10 cellular contexts compared by ENCODE assay signal in genomic region chr19:44869728-44870470, GRCh38. TPM values are rescaled to one million over a fixed set of nuclear protein-coding genes. Genes with fewer than 3 reads are reported as not detected.
DNase-seq lines count a peak whose midpoint lies in the region; ATAC-seq, FAIRE-seq and TF ChIP-seq lines count a peak whose summit lies in the region.
"Had no signal": no experiment of that assay in that cellular context is flagged by ENCODE, and none has a peak within 500 bp of the region (broad histone marks: within the 10 kb centered on the region; RNA-seq: fewer than 3 reads in every experiment).

No MANE protein-coding gene starts in this region.

- CTCF ChIA-PET in HepG2 (lab: Yijun Ruan, JAX; ENCODE audit: low intra/inter-chr PET ratio, low total read pairs), result no interaction called here

- H3K79me2 ChIP-seq in HepG2 (ENCODE audit: insufficient read depth, low read length), result no peaks in the 10 kb centered on the region

- DNase-seq in MG63 (peak; percentile 32), astrocyte of the spinal cord (ENCODE audit: low read depth, low spot score) (peak; percentile 93), HepG2 (ENCODE audit: low spot score) (no peak), NCI-H1092 treated with DMSO at 0.1 percent for 48 hours (lab: John Stamatoyannopoulos, UW) (no peak), posterior cingulate gyrus (no peak), NCI-H1092 (lab: John Stamatoyannopoulos, UW) (no peak)
- DNase-seq: activated CD4-positive, alpha-beta T cell treated with anti-CD3 and anti-CD28 coated beads for 36 hours; naive B cell had no signal

- FAIRE-seq in HepG2 (lab: Jason Lieb, UNC), result peak; percentile 21

- H3K9me3 ChIP-seq in MG63 (no peaks in the 10 kb centered on the region), HepG2 (ENCODE audit: low read length) (no peaks in the 10 kb centered on the region), subcutaneous abdominal adipose tissue (ENCODE audit: control insufficient read depth in 5 of 5, low read length in 5 of 5) (no peaks in the 10 kb centered on the region)

- peaks cover 31% of the 10 kb centered on the region for H3K36me3 ChIP-seq in MG63
- H3K36me3 ChIP-seq in HepG2 (replicated peaks in 1 of 2; ENCODE audit: control insufficient read depth in 1 of 2, insufficient read depth in 2 of 2, low read length in 2 of 2), result peaks cover 28 to 56% of the 10 kb centered on the region in 2 experiments
- H3K36me3 ChIP-seq in subcutaneous abdominal adipose tissue (ENCODE audit: control insufficient read depth in 5 of 5, insufficient read depth in 5 of 5, low read length in 5 of 5), result peaks cover 3 to 59% (median 47%) of the 10 kb centered on the region in 5 donors

- H3K4me2 ChIP-seq in HepG2 (ENCODE audit: low read depth, low read length), result peak overlapping the region; percentile 53

- H3K4me3 ChIP-seq in MG63 (no peak overlapping the region), astrocyte of the spinal cord (ENCODE audit: low read depth, low read length) (no peak overlapping the region), HepG2 (replicated peaks in 1 of 3; ENCODE audit: insufficient read depth in 1 of 3, low read depth in 2 of 3, low read length in 3 of 3) (no peak overlapping the region; a peak in 1 of 6 replicates), subcutaneous abdominal adipose tissue (ENCODE audit: low read depth in 1 of 5, low read length in 5 of 5) (no peak overlapping the region)

- TF ChIP-seq RAD21 in HepG2 (CRISPR knock-in tag; IDR thresholded peaks at IDR 0.05), result no peak

- ATAC-seq in HepG2 (peak; percentile 13; the same call in 1 of the 3 replicates), GM19035 (IDR thresholded peaks at IDR 0.05; ENCODE audit: unreplicated experiment) (no peak)
- ATAC-seq: activated CD4-positive, alpha-beta T cell treated with anti-CD3 and anti-CD28 coated beads for 36 hours had no signal

- intact Hi-C loops in HepG2 (cut with micrococcal nuclease; ENCODE audit: unreplicated experiment) (no loop called here), posterior cingulate gyrus (cut with DNase I) (no loop called here)

- WGBS in HepG2 (ENCODE audit: low lambda C conversion rate), result 84% methylated on average over 13 of the region's 13 CpGs

- no peaks in the 10 kb centered on the region for H4K20me1 ChIP-seq in HepG2 (ENCODE audit: insufficient read depth, low read length)

- TF ChIP-seq EP300 in HepG2 (IDR thresholded peaks at IDR 0.05; ENCODE audit: low read depth in 2 of 2, low read length in 2 of 2) (no peak), HepG2 (CRISPR knock-in tag; IDR thresholded peaks at IDR 0.05; ENCODE audit: borderline replicate concordance) (no peak)

- H3K9ac ChIP-seq in HepG2 (ENCODE audit: insufficient read depth, low read depth, low read length), result no peak overlapping the region
- peak overlapping the region in 3 of 5 donors; percentile 19 to 48 (median 34) for H3K9ac ChIP-seq in subcutaneous abdominal adipose tissue (ENCODE audit: low read length in 5 of 5)

- in situ Hi-C loops in astrocyte of the spinal cord (cut with HindIII; ENCODE audit: low sequenced_read_pairs) (no loop called here), HepG2 (cut with HindIII; ENCODE audit: extremely low pct_ligation_motif_present, low pct_unique_long_range_greater_than_20kb) (no loop called here)

- TF ChIP-seq CTCF in astrocyte of the spinal cord (IDR thresholded peaks at IDR 0.05; ENCODE audit: low read depth, low read length) (no peak), HepG2 (CRISPR knock-in tag; IDR thresholded peaks at IDR 0.05) (no peak)

- POLR2A ChIA-PET in HepG2 (lab: Yijun Ruan, JAX), result interaction anchor here (0.9 to 4.5 kb wide), 6 partner anchors 12 to 56 kb away, joined by 3 to 36 read pairs (median 4); partner anchors contain the start of genes APOE and TOMM40

- H3K27ac ChIP-seq in HepG2 (ENCODE audit: extremely low read length, insufficient read depth, low read length) (peak overlapping the region; percentile 64), subcutaneous abdominal adipose tissue (ENCODE audit: low read depth, low read length) (peak overlapping the region; percentile 76)

- H3K27me3 ChIP-seq in MG63 (no peaks in the 10 kb centered on the region), HepG2 (ENCODE audit: control insufficient read depth in 1 of 2, insufficient read depth in 2 of 2, low read length in 2 of 2) (no peaks in the 10 kb centered on the region), subcutaneous abdominal adipose tissue (ENCODE audit: control insufficient read depth in 5 of 5, insufficient read depth in 4 of 5, low read length in 5 of 5) (no peaks in the 10 kb centered on the region)

- TF ChIP-seq POLR2A in HepG2 (IDR thresholded peaks at IDR 0.05; ENCODE audit: insufficient read depth in 1 of 2, low read depth in 2 of 2, low read length in 2 of 2), result no peak

- H3K4me1 ChIP-seq in HepG2 (ENCODE audit: insufficient read depth, low read length), result peaks cover 59% of the 10 kb centered on the region
- H3K4me1 ChIP-seq in subcutaneous abdominal adipose tissue (ENCODE audit: control insufficient read depth in 5 of 5, insufficient read depth in 5 of 5, low read length in 5 of 5), result peaks cover 2 to 58% (median 16%) of the 10 kb centered on the region in 5 donors

- no TSS peak for BruUV-seq in HepG2 (replicated peaks; lab: Mats Ljungman, UMichigan)

- H2AFZ ChIP-seq in HepG2 (ENCODE audit: low read length), result no peak overlapping the region

RNA-seq across cellular contexts. Expression of gene TOMM40, which starts 21.2 kb away (rescaled TPM):
- total RNA-seq in MG63 (2014; rRNA removed; shearing (Covaris generic); ENCODE audit: low replicate concordance), result 265 and 461 TPM in 2 replicates
- total RNA-seq in HepG2 (2016; rRNA removed; fragmentation: Illumina TruSeq; extraction: Trizol), result 84.5 and 110 TPM in 2 replicates
- 53.8 and 61.2 TPM in 2 replicates for total RNA-seq in HepG2 (2016; cell fraction: cytosol; rRNA removed; fragmentation: Illumina TruSeq; extraction: Trizol; ENCODE audit: low read depth)
- total RNA-seq in HepG2 (2016; cell fraction: insoluble cytoplasmic fraction; rRNA removed; fragmentation: Illumina TruSeq; extraction: Trizol), result 80.8 and 107 TPM in 2 replicates
- total RNA-seq in HepG2 (2016; cell fraction: membrane; rRNA removed; fragmentation: Illumina TruSeq; extraction: Trizol), result 83.6 and 90.9 TPM in 2 replicates
- 53.3 and 59.8 TPM in 2 replicates for total RNA-seq in HepG2 (2016; cell fraction: nucleus; rRNA removed; fragmentation: Illumina TruSeq; extraction: Trizol)
- 72.0 and 80.8 TPM in 2 replicates for polyA plus RNA-seq in HepG2 (2011; rRNA removed)
- 70.1 and 101 TPM in 2 replicates for polyA plus RNA-seq in HepG2 (2011; cell fraction: cytosol; rRNA removed)
- 86.1 and 90.7 TPM in 2 replicates for polyA plus RNA-seq in HepG2 (2011; cell fraction: nucleus; rRNA removed)
- 50.6 and 56.9 TPM in 2 replicates for polyA plus RNA-seq in HepG2 (2012)
- 78.5 and 80.1 TPM in 2 replicates for polyA plus RNA-seq in HepG2 (2016; cell fraction: cytosol; fragmentation: Illumina TruSeq; extraction: Trizol; ENCODE audit: low read depth)
- polyA plus RNA-seq in HepG2 (2016; cell fraction: insoluble cytoplasmic fraction; fragmentation: Illumina TruSeq; extraction: Trizol; ENCODE audit: low read depth), result 123 and 139 TPM in 2 replicates
- polyA plus RNA-seq in HepG2 (2016; cell fraction: membrane; fragmentation: Illumina TruSeq; extraction: Trizol; ENCODE audit: low read depth), result 85.7 and 87.8 TPM in 2 replicates
- polyA plus RNA-seq in HepG2 (2016; cell fraction: nucleus; fragmentation: Illumina TruSeq; extraction: Trizol; ENCODE audit: insufficient read depth, low read depth), result 130 and 133 TPM in 2 replicates
- 89.9 and 116 TPM in 2 replicates for polyA minus RNA-seq in HepG2 (2011; rRNA and poly(A)+ RNA removed; ENCODE audit: low replicate concordance)
- polyA minus RNA-seq in HepG2 (2011; cell fraction: cytosol; rRNA and poly(A)+ RNA removed), result 25.4 and 31.5 TPM in 2 replicates
- 14.4 and 14.8 TPM in 2 replicates for polyA minus RNA-seq in HepG2 (2011; cell fraction: nucleus; rRNA and poly(A)+ RNA removed)

RNA-seq across cellular contexts. Expression of gene NECTIN2, which starts 23.8 kb away (rescaled TPM):
- total RNA-seq in MG63 (2014; rRNA removed; shearing (Covaris generic); ENCODE audit: low replicate concordance), result 23.6 and 38.2 TPM in 2 replicates
- total RNA-seq in HepG2 (2016; rRNA removed; fragmentation: Illumina TruSeq; extraction: Trizol), result 32.7 and 75.4 TPM in 2 replicates
- 14.1 and 16.2 TPM in 2 replicates for total RNA-seq in HepG2 (2016; cell fraction: cytosol; rRNA removed; fragmentation: Illumina TruSeq; extraction: Trizol; ENCODE audit: low read depth)
- total RNA-seq in HepG2 (2016; cell fraction: insoluble cytoplasmic fraction; rRNA removed; fragmentation: Illumina TruSeq; extraction: Trizol), result 26.6 and 79.7 TPM in 2 replicates
- 27.2 and 31.1 TPM in 2 replicates for total RNA-seq in HepG2 (2016; cell fraction: membrane; rRNA removed; fragmentation: Illumina TruSeq; extraction: Trizol)
- total RNA-seq in HepG2 (2016; cell fraction: nucleus; rRNA removed; fragmentation: Illumina TruSeq; extraction: Trizol), result 65.4 and 75.4 TPM in 2 replicates
- 114 and 164 TPM in 2 replicates for polyA plus RNA-seq in HepG2 (2011; rRNA removed)
- polyA plus RNA-seq in HepG2 (2011; cell fraction: cytosol; rRNA removed), result 99.1 and 107 TPM in 2 replicates
- 78.9 and 91.7 TPM in 2 replicates for polyA plus RNA-seq in HepG2 (2011; cell fraction: nucleus; rRNA removed)
- 75.5 and 159 TPM in 2 replicates for polyA plus RNA-seq in HepG2 (2012)
- 13.2 and 14.3 TPM in 2 replicates for polyA plus RNA-seq in HepG2 (2016; cell fraction: cytosol; fragmentation: Illumina TruSeq; extraction: Trizol; ENCODE audit: low read depth)
- polyA plus RNA-seq in HepG2 (2016; cell fraction: insoluble cytoplasmic fraction; fragmentation: Illumina TruSeq; extraction: Trizol; ENCODE audit: low read depth), result 33.0 and 42.6 TPM in 2 replicates
- polyA plus RNA-seq in HepG2 (2016; cell fraction: membrane; fragmentation: Illumina TruSeq; extraction: Trizol; ENCODE audit: low read depth), result 24.0 and 26.9 TPM in 2 replicates
- 142 TPM in 2 replicates for polyA plus RNA-seq in HepG2 (2016; cell fraction: nucleus; fragmentation: Illumina TruSeq; extraction: Trizol; ENCODE audit: insufficient read depth, low read depth)
- 35.2 and 152 TPM in 2 replicates for polyA minus RNA-seq in HepG2 (2011; rRNA and poly(A)+ RNA removed; ENCODE audit: low replicate concordance)
- polyA minus RNA-seq in HepG2 (2011; cell fraction: cytosol; rRNA and poly(A)+ RNA removed), result 59.6 and 69.2 TPM in 2 replicates
- polyA minus RNA-seq in HepG2 (2011; cell fraction: nucleus; rRNA and poly(A)+ RNA removed), result 28.7 and 29.8 TPM in 2 replicates

RNA-seq across cellular contexts. Expression of gene APOE, which starts 35.7 kb away (rescaled TPM):
- 0.67 and 3.2 TPM in 2 replicates for total RNA-seq in MG63 (2014; rRNA removed; shearing (Covaris generic); ENCODE audit: low replicate concordance)
- total RNA-seq in HepG2 (2016; rRNA removed; fragmentation: Illumina TruSeq; extraction: Trizol), result 458 and 1,328 TPM in 2 replicates
- total RNA-seq in HepG2 (2016; cell fraction: cytosol; rRNA removed; fragmentation: Illumina TruSeq; extraction: Trizol; ENCODE audit: low read depth), result 159 and 166 TPM in 2 replicates
- total RNA-seq in HepG2 (2016; cell fraction: insoluble cytoplasmic fraction; rRNA removed; fragmentation: Illumina TruSeq; extraction: Trizol), result 502 and 1,332 TPM in 2 replicates
- 224 and 230 TPM in 2 replicates for total RNA-seq in HepG2 (2016; cell fraction: membrane; rRNA removed; fragmentation: Illumina TruSeq; extraction: Trizol)
- 800 and 999 TPM in 2 replicates for total RNA-seq in HepG2 (2016; cell fraction: nucleus; rRNA removed; fragmentation: Illumina TruSeq; extraction: Trizol)
- polyA plus RNA-seq in HepG2 (2011; rRNA removed), result 1,470 and 1,944 TPM in 2 replicates
- polyA plus RNA-seq in HepG2 (2011; cell fraction: cytosol; rRNA removed), result 2,997 and 3,700 TPM in 2 replicates
- 1,674 and 2,058 TPM in 2 replicates for polyA plus RNA-seq in HepG2 (2011; cell fraction: nucleus; rRNA removed)
- 709 and 938 TPM in 2 replicates for polyA plus RNA-seq in HepG2 (2012)
- polyA plus RNA-seq in HepG2 (2016; cell fraction: cytosol; fragmentation: Illumina TruSeq; extraction: Trizol; ENCODE audit: low read depth), result 177 and 191 TPM in 2 replicates
- polyA plus RNA-seq in HepG2 (2016; cell fraction: insoluble cytoplasmic fraction; fragmentation: Illumina TruSeq; extraction: Trizol; ENCODE audit: low read depth), result 450 and 491 TPM in 2 replicates
- 185 and 190 TPM in 2 replicates for polyA plus RNA-seq in HepG2 (2016; cell fraction: membrane; fragmentation: Illumina TruSeq; extraction: Trizol; ENCODE audit: low read depth)
- 1,533 and 1,741 TPM in 2 replicates for polyA plus RNA-seq in HepG2 (2016; cell fraction: nucleus; fragmentation: Illumina TruSeq; extraction: Trizol; ENCODE audit: insufficient read depth, low read depth)
- polyA minus RNA-seq in HepG2 (2011; rRNA and poly(A)+ RNA removed; ENCODE audit: low replicate concordance), result 0.40 and 224 TPM in 2 replicates
- polyA minus RNA-seq in HepG2 (2011; cell fraction: cytosol; rRNA and poly(A)+ RNA removed), result 272 and 395 TPM in 2 replicates
- polyA minus RNA-seq in HepG2 (2011; cell fraction: nucleus; rRNA and poly(A)+ RNA removed), result 73.5 and 101 TPM in 2 replicates

RNA-seq across cellular contexts. Expression of gene APOC1, which starts 44.5 kb away (rescaled TPM):
- not detected in 2 replicates for total RNA-seq in MG63 (2014; rRNA removed; shearing (Covaris generic); ENCODE audit: low replicate concordance)
- 417 and 600 TPM in 2 replicates for total RNA-seq in HepG2 (2016; rRNA removed; fragmentation: Illumina TruSeq; extraction: Trizol)
- 534 and 640 TPM in 2 replicates for total RNA-seq in HepG2 (2016; cell fraction: cytosol; rRNA removed; fragmentation: Illumina TruSeq; extraction: Trizol; ENCODE audit: low read depth)
- total RNA-seq in HepG2 (2016; cell fraction: insoluble cytoplasmic fraction; rRNA removed; fragmentation: Illumina TruSeq; extraction: Trizol), result 415 and 575 TPM in 2 replicates
- 550 and 704 TPM in 2 replicates for total RNA-seq in HepG2 (2016; cell fraction: membrane; rRNA removed; fragmentation: Illumina TruSeq; extraction: Trizol)
- 303 and 371 TPM in 2 replicates for total RNA-seq in HepG2 (2016; cell fraction: nucleus; rRNA removed; fragmentation: Illumina TruSeq; extraction: Trizol)
- 1,235 and 1,480 TPM in 2 replicates for polyA plus RNA-seq in HepG2 (2011; rRNA removed)
- 789 and 856 TPM in 2 replicates for polyA plus RNA-seq in HepG2 (2011; cell fraction: cytosol; rRNA removed)
- polyA plus RNA-seq in HepG2 (2011; cell fraction: nucleus; rRNA removed), result 221 and 239 TPM in 2 replicates
- 609 and 1,000 TPM in 2 replicates for polyA plus RNA-seq in HepG2 (2012)
- 629 and 790 TPM in 2 replicates for polyA plus RNA-seq in HepG2 (2016; cell fraction: cytosol; fragmentation: Illumina TruSeq; extraction: Trizol; ENCODE audit: low read depth)
- polyA plus RNA-seq in HepG2 (2016; cell fraction: insoluble cytoplasmic fraction; fragmentation: Illumina TruSeq; extraction: Trizol; ENCODE audit: low read depth), result 381 and 408 TPM in 2 replicates
- 501 and 616 TPM in 2 replicates for polyA plus RNA-seq in HepG2 (2016; cell fraction: membrane; fragmentation: Illumina TruSeq; extraction: Trizol; ENCODE audit: low read depth)
- polyA plus RNA-seq in HepG2 (2016; cell fraction: nucleus; fragmentation: Illumina TruSeq; extraction: Trizol; ENCODE audit: insufficient read depth, low read depth), result 540 and 648 TPM in 2 replicates
- 364 TPM in 1 of 2 replicates, not detected in the other for polyA minus RNA-seq in HepG2 (2011; rRNA and poly(A)+ RNA removed; ENCODE audit: low replicate concordance)
- polyA minus RNA-seq in HepG2 (2011; cell fraction: cytosol; rRNA and poly(A)+ RNA removed), result 191 and 220 TPM in 2 replicates
- polyA minus RNA-seq in HepG2 (2011; cell fraction: nucleus; rRNA and poly(A)+ RNA removed), result 50.5 and 79.1 TPM in 2 replicates

Comparison
In these comparisons a context has a peak if more than half of its experiments do, and no peak if none do; other contexts are left out.
1. DNase-seq: peak in MG63 (single experiment) and astrocyte of the spinal cord (single experiment); none in HepG2 (single experiment), NCI-H1092 treated with DMSO at 0.1 percent for 48 hours (single experiment), posterior cingulate gyrus (0 of 10) and NCI-H1092 (single experiment).
2. RNA of gene APOE, which starts 35.7 kb away (total RNA-seq): 159 to 1,332 TPM in HepG2; 0.67 to 3.2 TPM in MG63; every median in the first group is over 10 times any median in the second.